ENCODE assay signal across 2 cellular contexts in genomic region chr3:195441476-195441970, GRCh38.
A peak's percentile ranks its signal among the peaks of the same experiment; 100 is the strongest.
TF ChIP-seq lines count a peak whose summit lies in the region.

No MANE protein-coding gene starts in this region.

TF ChIP-seq in IMR-90, 13 proteins besides CTCF, POLR2A, EP300 and RAD21:
- TF ChIP-seq CEBPB (IDR thresholded peaks at IDR 0.05; ENCODE audit: low read depth, low read length) (no peak), MXI1 (IDR thresholded peaks at IDR 0.05; ENCODE audit: borderline replicate concordance, low read depth, low read length) (0 out of 2 replicates have a peak, but pooled peaks have one; percentile 19), BHLHE40 (IDR thresholded peaks at IDR 0.05; ENCODE audit: low read depth, low read length) (no peak)

TF ChIP-seq in K562, 482 proteins besides CTCF, POLR2A, EP300 and RAD21 (continues in another document):
- TF ChIP-seq FUS (optimal IDR thresholded peaks at IDR 0.05; ENCODE audit: low read depth, low read length) (no peak), HBP1 (CRISPR knock-in tag; IDR thresholded peaks at IDR 0.05) (no peak), ZBTB40 (IDR thresholded peaks at IDR 0.05) (peak; percentile 10; the same call in 1 of the 2 replicates), ZBTB40 (CRISPR knock-in tag; IDR thresholded peaks at IDR 0.05) (no peak), RBBP5 (IDR thresholded peaks at IDR 0.05; ENCODE audit: borderline replicate concordance, insufficient read depth, low read length, poor library complexity, severe bottlenecking) (peak; percentile 9), ETV1 (tag; conservative IDR thresholded peaks at IDR 0.05; ENCODE audit: low read depth) (0 out of 2 replicates have a peak, but pooled peaks have one; percentile 36), UBTF (IDR thresholded peaks at IDR 0.05; ENCODE audit: borderline replicate concordance in 1 of 2, low read depth in 2 of 2, low read length in 2 of 2) (0 out of 4 replicates have a peak, but pooled peaks of 1 of the 2 experiments have one; percentile 69), ZNF212 (CRISPR knock-in tag; IDR thresholded peaks at IDR 0.05) (no peak), LCOR (CRISPR knock-in tag; IDR thresholded peaks at IDR 0.05) (no peak), HMBOX1 (IDR thresholded peaks at IDR 0.05) (0 out of 2 replicates have a peak, but pooled peaks have one; percentile 28), GTF2E2 (tag; IDR thresholded peaks at IDR 0.05) (0 out of 2 replicates have a peak, but pooled peaks have one; percentile 2), ZBTB9 (CRISPR knock-in tag; IDR thresholded peaks at IDR 0.05) (no peak), ATF3 (IDR thresholded peaks at IDR 0.05) (no peak), ATF3 (CRISPR knock-in tag; conservative IDR thresholded peaks at IDR 0.05) (no peak), ZBED1 (IDR thresholded peaks at IDR 0.05) (no peak), ZNF395 (CRISPR knock-in tag; IDR thresholded peaks at IDR 0.05) (no peak), MNT (conservative IDR thresholded peaks at IDR 0.05) (no peak), RHOXF2B (CRISPR knock-in tag; conservative IDR thresholded peaks at IDR 0.05) (no peak), ZNF740 (CRISPR knock-in tag; IDR thresholded peaks at IDR 0.05) (no peak), ZNF740 (tag; IDR thresholded peaks at IDR 0.05) (no peak), JUN (IDR thresholded peaks at IDR 0.05; ENCODE audit: borderline replicate concordance, low read depth, low read length) (no peak), JUN (CRISPR knock-in tag; IDR thresholded peaks at IDR 0.05; ENCODE audit: borderline replicate concordance) (no peak), FOXM1 (IDR thresholded peaks at IDR 0.05; ENCODE audit: low read depth) (no peak), FOXM1 (CRISPR knock-in tag; IDR thresholded peaks at IDR 0.05; ENCODE audit: low read depth) (0 out of 2 replicates have a peak, but pooled peaks have one; percentile 4), POLR3A (IDR thresholded peaks at IDR 0.05; ENCODE audit: borderline replicate concordance, extremely low read depth, insufficient read depth, insufficient read length) (no peak), ZNF280A (IDR thresholded peaks at IDR 0.05; ENCODE audit: low read depth, partially characterized antibody) (no peak), ERF (CRISPR knock-in tag; IDR thresholded peaks at IDR 0.05) (0 out of 2 replicates have a peak, but pooled peaks have one; percentile 56), ZNF431 (CRISPR knock-in tag; IDR thresholded peaks at IDR 0.05) (no peak)
